In genomic region chr22:35681454-35682050, GRCh38 we compare ENCODE assay signal across 34 cellular contexts. TPM values are rescaled to one million over a fixed set of nuclear protein-coding genes. Genes with fewer than 3 reads are reported as not detected.
"Had no signal": no experiment of that assay in that cellular context is flagged by ENCODE, and none has a peak within 500 bp of the region (broad histone marks: within the 10 kb centered on the region; RNA-seq: fewer than 3 reads in every experiment).

No MANE protein-coding gene starts in this region.

- H3K27me3 ChIP-seq: ascending aorta, esophagus squamous epithelium, heart right ventricle, right atrium auricular region, suprapubic skin, tibial artery had no signal

- H3K79me2 ChIP-seq: parathyroid adenoma had no signal

- H3K4me3 ChIP-seq: ascending aorta, esophagus squamous epithelium, heart right ventricle, right atrium auricular region, smooth muscle cell, suprapubic skin, tibial artery had no signal

- H3K36me3 Mint-ChIP-seq: activated naive CD4-positive, alpha-beta T cell treated with anti-CD3 and anti-CD28 coated beads, Interleukin-2, amount 10 ng/mL, durations not matched to agents 7 days and 5 days; brain had no signal

- H3K4me3 Mint-ChIP-seq: activated CD4-positive, alpha-beta memory T cell treated with anti-CD3 and anti-CD28 coated beads for 36 hours; activated CD4-positive, alpha-beta T cell treated with anti-CD3 and anti-CD28 coated beads, Interleukin-2, amount 10 ng/mL, durations not matched to agents 24 days and 14 days; activated naive CD4-positive, alpha-beta T cell treated with anti-CD3 and anti-CD28 coated beads, Interleukin-2, amount 10 ng/mL, durations not matched to agents 7 days and 5 days; activated naive CD8-positive, alpha-beta T cell treated with anti-CD3 and anti-CD28 coated beads, Interleukin-2, amount 10 ng/mL, durations not matched to agents 7 days and 5 days; brain; naive thymus-derived CD4-positive, alpha-beta T cell had no signal

- H3K9me3 ChIP-seq: esophagus squamous epithelium, right atrium auricular region, suprapubic skin, tibial artery had no signal

- DNase-seq: activated CD4-positive, alpha-beta memory T cell treated with anti-CD3 and anti-CD28 coated beads for 36 hours; activated CD4-positive, alpha-beta T cell treated with anti-CD3 and anti-CD28 coated beads, Interleukin-2, amount 10 ng/mL, durations not matched to agents 24 days and 14 days; activated CD4-positive, CD25-positive, alpha-beta regulatory T cell treated with anti-CD3 and anti-CD28 coated beads, Interleukin-2, amount 50 U/mL, for 72 hours; activated CD8-positive, alpha-beta memory T cell treated with anti-CD3 and anti-CD28 coated beads, Interleukin-2, amount 50 U/mL, for 4 hours; activated gamma-delta T cell; activated naive CD4-positive, alpha-beta T cell treated with anti-CD3 and anti-CD28 coated beads, Interleukin-2, amount 10 ng/mL, durations not matched to agents 7 days and 5 days; activated naive CD8-positive, alpha-beta T cell treated with anti-CD3 and anti-CD28 coated beads, Interleukin-2, amount 10 ng/mL, durations not matched to agents 7 days and 5 days; activated T-cell treated with anti-CD3 and anti-CD28 coated beads, Interleukin-2, amount 50 U/mL, for 1 hour; central memory CD4-positive, alpha-beta T cell; effector CD4-positive, alpha-beta T cell; esophagus squamous epithelium; foreskin melanocyte; heart right ventricle; left ventricle myocardium superior; midbrain; naive thymus-derived CD4-positive, alpha-beta T cell; nucleus accumbens; stimulated activated CD4-positive, alpha-beta T cell treated with anti-CD3 and anti-CD28 coated beads, Interleukin-1b, Interleukin-23, amount 100 ng/mL, for 48 hours; stimulated activated naive CD4-positive, alpha-beta T cell; T-helper 2 cell; tibial artery had no signal

- H3K4me1 ChIP-seq: ascending aorta, esophagus squamous epithelium, parathyroid adenoma, suprapubic skin, tibial artery had no signal

- H3K36me3 ChIP-seq: ascending aorta, esophagus squamous epithelium, heart right ventricle, right atrium auricular region, suprapubic skin, tibial artery had no signal

- H3K4me1 Mint-ChIP-seq: activated naive CD4-positive, alpha-beta T cell treated with anti-CD3 and anti-CD28 coated beads, Interleukin-2, amount 10 ng/mL, durations not matched to agents 7 days and 5 days; brain had no signal

- H2AFZ ChIP-seq: parathyroid adenoma had no signal

- H3K27ac Mint-ChIP-seq: activated CD4-positive, alpha-beta memory T cell treated with anti-CD3 and anti-CD28 coated beads for 36 hours; activated naive CD4-positive, alpha-beta T cell treated with anti-CD3 and anti-CD28 coated beads, Interleukin-2, amount 10 ng/mL, durations not matched to agents 7 days and 5 days; activated naive CD8-positive, alpha-beta T cell treated with anti-CD3 and anti-CD28 coated beads, Interleukin-2, amount 10 ng/mL, durations not matched to agents 7 days and 5 days; brain; naive thymus-derived CD4-positive, alpha-beta T cell had no signal

- H3K4me2 ChIP-seq: smooth muscle cell had no signal

- H3K27me3 Mint-ChIP-seq: activated CD4-positive, alpha-beta memory T cell treated with anti-CD3 and anti-CD28 coated beads for 36 hours had no signal

- ATAC-seq: heart right ventricle; left ventricle myocardium superior; naive thymus-derived CD4-positive, alpha-beta T cell had no signal

- H3K27ac ChIP-seq: ascending aorta, epithelial cell of prostate, esophagus squamous epithelium, heart right ventricle, parathyroid adenoma, right atrium auricular region, suprapubic skin, tibial artery had no signal

RNA-seq across cellular contexts. Expression of gene APOL6, which starts 33.3 kb away (rescaled TPM):
- polyA plus RNA-seq: neural cell had no signal

RNA-seq across cellular contexts. Expression of gene APOL5, which starts 36.1 kb away (rescaled TPM):
- total RNA-seq: activated CD4-positive, alpha-beta memory T cell treated with anti-CD3 and anti-CD28 coated beads for 36 hours; activated CD4-positive, alpha-beta T cell treated with anti-CD3 and anti-CD28 coated beads, Interleukin-2, amount 10 ng/mL, durations not matched to agents 24 days and 14 days; activated CD8-positive, alpha-beta memory T cell treated with anti-CD3 and anti-CD28 coated beads for 36 hours; activated naive CD8-positive, alpha-beta T cell treated with anti-CD3 and anti-CD28 coated beads, Interleukin-2, amount 10 ng/mL, durations not matched to agents 7 days and 5 days; ascending aorta; esophagus squamous epithelium; glomerular endothelial cell; heart right ventricle; left ventricle myocardium superior; lung microvascular endothelial cell; naive thymus-derived CD4-positive, alpha-beta T cell; pulmonary artery endothelial cell; smooth muscle cell had no signal
- polyA plus RNA-seq: naive thymus-derived CD4-positive, alpha-beta T cell; neural cell; smooth muscle cell; urinary bladder had no signal
